In the genomic region with DNA sequence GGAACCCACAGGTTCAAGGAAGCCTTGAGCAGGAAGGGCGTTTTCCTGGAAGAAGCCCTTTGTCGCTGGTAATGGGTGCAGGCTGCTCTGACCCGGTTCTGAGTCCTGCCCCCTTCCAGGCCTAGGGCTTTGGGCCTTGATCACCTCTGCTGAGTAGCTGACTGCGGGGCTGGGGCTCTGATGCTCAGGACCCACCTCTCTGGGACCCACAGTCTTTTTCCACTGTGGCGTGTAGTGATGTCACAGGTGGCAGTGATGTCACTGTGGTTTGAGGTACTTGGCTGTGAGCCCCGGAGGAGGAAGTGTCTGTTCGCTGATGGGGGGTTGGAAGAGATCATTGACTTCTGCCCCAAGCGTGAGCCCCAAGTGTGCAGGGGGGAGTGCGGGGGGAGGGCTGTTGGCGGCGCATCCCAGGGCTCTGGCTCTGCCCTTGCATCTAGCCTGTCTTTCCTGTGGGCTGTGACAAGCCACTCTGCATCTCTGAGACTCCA, we compare ENCODE assay signal across 8 cellular contexts. TPM values are rescaled to one million over a fixed set of nuclear protein-coding genes. Genes with fewer than 3 reads are reported as not detected.
A peak's percentile ranks its signal among the peaks of the same experiment; 100 is the strongest.
DNase-seq lines count a peak whose midpoint lies in the region; ATAC-seq and TF ChIP-seq lines count a peak whose summit lies in the region.

No MANE protein-coding gene starts in this region.

- ATAC-seq in HG03521 (IDR thresholded peaks at IDR 0.05; ENCODE audit: unreplicated experiment) (no peak), HG03342 (IDR thresholded peaks at IDR 0.05; ENCODE audit: unreplicated experiment) (no peak), HG02571 (IDR thresholded peaks at IDR 0.05; ENCODE audit: unreplicated experiment) (no peak)

- H3K27ac Mint-ChIP-seq in Calu3 (ENCODE audit: unreplicated experiment) = no peak overlapping the region

- H3K27me3 Mint-ChIP-seq in Calu3 (ENCODE audit: unreplicated experiment) = peaks cover 8% of the 10 kb centered on the region

- peaks cover 99% of the 10 kb centered on the region for H3K4me1 ChIP-seq in left ventricle myocardium inferior

- H3K9me3 Mint-ChIP-seq in Calu3 (ENCODE audit: low read depth, unreplicated experiment) = no peaks in the 10 kb centered on the region

- intact Hi-C loops in left ventricle myocardium inferior (cut with micrococcal nuclease) = no loop called here
- intact Hi-C loops in Calu3 (cut with micrococcal nuclease; ENCODE audit: unreplicated experiment) = no loop called here

- H3K27me3 ChIP-seq in left ventricle myocardium inferior (ENCODE audit: low read depth) = peaks cover 10% of the 10 kb centered on the region

- H3K36me3 Mint-ChIP-seq in Calu3 (ENCODE audit: insufficient read depth, unreplicated experiment) = no peaks in the 10 kb centered on the region

- H3K9me3 ChIP-seq in KOPT-K1 (ENCODE audit: insufficient read depth, low read length, poor library complexity, severe bottlenecking) (no peaks in the 10 kb centered on the region), left ventricle myocardium inferior (replicated peaks) (no peaks in the 10 kb centered on the region)

- peak; percentile 94 for DNase-seq in activated CD8-positive, alpha-beta memory T cell treated with anti-CD3 and anti-CD28 coated beads, Interleukin-2, amount 50 U/mL, for 48 hours
- DNase-seq in left ventricle myocardium inferior (peak; percentile 46), Calu3 (no peak)
- DNase-seq in stimulated activated CD4-positive, alpha-beta T cell treated with anti-CD3 and anti-CD28 coated beads, TNF-alpha, amount 100 ng/mL, for 24 hours (ENCODE audit: low read depth in 3 of 3) = peak; percentile 68 to 89 (median 88)

- CTCF ChIA-PET in Calu3 (lab: Charles Lee) = no interaction called here

- no peak overlapping the region for H3K4me3 Mint-ChIP-seq in Calu3 (ENCODE audit: low read depth, unreplicated experiment)

- TF ChIP-seq CTCF in left ventricle myocardium inferior (IDR thresholded peaks at IDR 0.05; ENCODE audit: borderline replicate concordance) (no peak), Calu3 (IDR thresholded peaks at IDR 0.05; ENCODE audit: unreplicated experiment) (no peak)

- H3K36me3 ChIP-seq in KOPT-K1 (ENCODE audit: insufficient read depth, low read length) (no peaks in the 10 kb centered on the region), left ventricle myocardium inferior (no peaks in the 10 kb centered on the region)

- BruUV-seq in Calu3 (replicated peaks; lab: Mats Ljungman, UMichigan) = no TSS peak

- H3K4me1 Mint-ChIP-seq in Calu3 (ENCODE audit: low read depth, unreplicated experiment) = peaks cover 9% of the 10 kb centered on the region

- H3K27ac ChIP-seq in KOPT-K1 (ENCODE audit: low read depth, low read length, poor library complexity, severe bottlenecking) (peak overlapping the region; percentile 5), left ventricle myocardium inferior (replicated peaks) (peak overlapping the region; percentile 94)

- peak overlapping the region; percentile 38 for H3K4me3 ChIP-seq in left ventricle myocardium inferior

RNA-seq across cellular contexts. Expression of a gene that starts 6.9 kb away (rescaled TPM):
- total RNA-seq in left ventricle myocardium inferior (16.2 TPM), Calu3 (2022) (1.3 and 2.9 TPM in 2 replicates)

RNA-seq across cellular contexts. Expression of a gene that starts 56.2 kb away (rescaled TPM):
- total RNA-seq in left ventricle myocardium inferior = 71.6 TPM
- 30.6 and 33.1 TPM in 2 replicates for total RNA-seq in Calu3 (2022)
